ENCODE assay signal across 1 cellular context in genomic region chr2:25294573-25295462, GRCh38.
TF ChIP-seq lines count a peak whose summit lies in the region.

No MANE protein-coding gene starts in this region.

TF ChIP-seq in GM12878, 131 proteins besides CTCF, POLR2A, EP300 and RAD21 (continued from another document):
- TF ChIP-seq HDAC6 (IDR thresholded peaks at IDR 0.05; ENCODE audit: unreplicated experiment) (no peak), REST (IDR thresholded peaks at IDR 0.05; ENCODE audit: low read depth, low read length) (no peak), PML (IDR thresholded peaks at IDR 0.05; ENCODE audit: low read length) (no peak; the same call in 1 of the 2 replicates), STAT1 (conservative IDR thresholded peaks at IDR 0.05) (no peak)
